27 cellular contexts compared by ENCODE assay signal in genomic region chr17:6255331-6255730, GRCh38.
"Had no signal": no experiment of that assay in that cellular context is flagged by ENCODE, and none has a peak within 500 bp of the region (broad histone marks: within the 10 kb centered on the region; RNA-seq: fewer than 3 reads in every experiment).

No MANE protein-coding gene starts in this region.

- H3K4me3 ChIP-seq: heart left ventricle, left ventricle myocardium inferior, lung, pancreas, psoas muscle, right atrium auricular region, right lobe of liver, skin epidermis, suprapubic skin, thoracic aorta, tibial artery, upper lobe of right lung had no signal

- H3K27me3 ChIP-seq: right atrium auricular region, right lobe of liver, upper lobe of right lung had no signal

- H3K27ac ChIP-seq: heart left ventricle, left ventricle myocardium inferior, pancreas, psoas muscle, right atrium auricular region, right lobe of liver, skin epidermis, suprapubic skin, thoracic aorta, tibial artery, upper lobe of right lung had no signal

- FAIRE-seq: islet of Langerhans, kidney, pancreas, urothelium cell line had no signal

- H3K4me1 ChIP-seq: left ventricle myocardium inferior, pancreas, psoas muscle, right atrium auricular region, right lobe of liver, suprapubic skin, tibial artery, upper lobe of right lung had no signal

- DNase-seq: heart left ventricle; hypothalamus; immature natural killer cell; kidney; left ventricle myocardium inferior; mesendoderm; naive B cell; natural killer cell; nephron progenitor cell; pancreas; psoas muscle; right lobe of liver; stimulated activated CD4-positive, alpha-beta T cell treated with anti-CD3 and anti-CD28 coated beads, Interleukin-12 subunit alpha, Interleukin-12 subunit beta, amount 100 ng/mL, for 4 hours; stimulated activated CD4-positive, alpha-beta T cell treated with anti-CD3 and anti-CD28 coated beads, Interleukin-15, amount 100 ng/mL, for 24 hours; stimulated activated CD4-positive, alpha-beta T cell treated with anti-CD3 and anti-CD28 coated beads, Interleukin-2, amount 100 ng/mL, for 24 hours; stimulated activated CD4-positive, alpha-beta T cell treated with anti-CD3 and anti-CD28 coated beads, Interleukin-4, amount 100 ng/mL, for 1 hour; stimulated activated naive CD4-positive, alpha-beta T cell; tibial artery; trophoblast cell; upper lobe of right lung had no signal

- H3K9me3 ChIP-seq: heart left ventricle, left ventricle myocardium inferior, pancreas, psoas muscle, right atrium auricular region, right lobe of liver, suprapubic skin, thoracic aorta, tibial artery, upper lobe of right lung had no signal

- H3K36me3 ChIP-seq: heart left ventricle, left ventricle myocardium inferior, pancreas, right atrium auricular region, right lobe of liver, suprapubic skin, thoracic aorta, tibial artery, upper lobe of right lung had no signal
